Comparison of ENCODE assay signal across 8 cellular contexts in genomic region chr6:25279748-25280616, GRCh38. TPM values are rescaled to one million over a fixed set of nuclear protein-coding genes. Genes with fewer than 3 reads are reported as not detected.
A peak's percentile ranks its signal among the peaks of the same experiment; 100 is the strongest.
DNase-seq lines count a peak whose midpoint lies in the region; ATAC-seq and TF ChIP-seq lines count a peak whose summit lies in the region.

No MANE protein-coding gene starts in this region.

- ATAC-seq in GM18909 (IDR thresholded peaks at IDR 0.05; ENCODE audit: poor library complexity, unreplicated experiment) (peak; percentile 43), GM21529 (IDR thresholded peaks at IDR 0.05; ENCODE audit: unreplicated experiment) (no peak)

- TF ChIP-seq POLR2A in adrenal gland (IDR thresholded peaks at IDR 0.05) = no peak

- H3K27me3 ChIP-seq in adrenal gland = no peaks in the 10 kb centered on the region
- peaks cover 0 to 15% (median 11%) of the 10 kb centered on the region in 3 donors for H3K27me3 ChIP-seq in skeletal muscle tissue (ENCODE audit: control insufficient read depth in 3 of 3, insufficient read depth in 3 of 3, low read length in 3 of 3)

- WGBS in adrenal gland, 4 donors = 2 to 3% (median 3%) methylated on average over 25 to 38 of the region's 38 CpGs

- peaks cover 7 to 21% of the 10 kb centered on the region in 2 donors for H3K4me1 ChIP-seq in adrenal gland (replicated peaks in 1 of 2)
- H3K4me1 ChIP-seq in skeletal muscle tissue (ENCODE audit: control insufficient read depth in 3 of 3, insufficient read depth in 3 of 3, low read length in 3 of 3) = peaks cover 12 to 23% (median 18%) of the 10 kb centered on the region in 3 donors

- H3K27ac ChIP-seq in adrenal gland (peak overlapping the region in 4 of 5 donors; percentile 48 to 89 (median 68)), skeletal muscle tissue (ENCODE audit: low read depth, low read length) (no peak overlapping the region)

- no peak for TF ChIP-seq CTCF in adrenal gland (IDR thresholded peaks at IDR 0.05)

- H3K4me3 ChIP-seq in adrenal gland (peak overlapping the region; percentile 74 to 93 (median 86)), iPS-11a (ENCODE audit: low read depth, low read length) (peak overlapping the region; percentile 87), skeletal muscle tissue (ENCODE audit: low read length in 3 of 3) (peak overlapping the region; percentile 72 to 89 (median 78))

- H3K36me3 ChIP-seq in adrenal gland (replicated peaks in 1 of 2) (no peaks in the 10 kb centered on the region), skeletal muscle tissue (ENCODE audit: control insufficient read depth in 3 of 3, insufficient read depth in 3 of 3, low read length in 3 of 3) (no peaks in the 10 kb centered on the region)

- intact Hi-C loops in adrenal gland (cut with DNase I) = loop anchor here (5.0 kb wide), 2 partner anchors 207 to 212 kb away; no protein-coding TSS in a partner anchor

- DNase-seq in A172 (ENCODE audit: low spot score) (peak; percentile 7), NCI-H748 (lab: John Stamatoyannopoulos, UW; ENCODE audit: unreplicated experiment) (peak; percentile 82), adrenal gland (peak in 3 of 7 donors; percentile 24 to 29 (median 27)), 8988T (no peak)

- H3K9me3 ChIP-seq in adrenal gland (replicated peaks in 1 of 3) (no peaks in the 10 kb centered on the region), skeletal muscle tissue (ENCODE audit: control insufficient read depth in 3 of 3, low read length in 3 of 3) (no peaks in the 10 kb centered on the region)

- peak overlapping the region; percentile 64 to 73 (median 70) for H3K9ac ChIP-seq in skeletal muscle tissue (ENCODE audit: low read depth in 1 of 3, low read length in 3 of 3)

RNA-seq across cellular contexts. Expression of gene CARMIL1, which starts 0.8 kb away (rescaled TPM):
- 11.6 and 12.4 TPM in 2 replicates for total RNA-seq in A172 (2014; rRNA removed; shearing (Covaris generic))
- total RNA-seq in adrenal gland (10 to 100 TPM; 12.0 to 36.2 (median 18.7) TPM), skeletal muscle tissue (4.7 TPM)
- polyA plus RNA-seq in adrenal gland = 10 to 100 TPM in 2 of 3 donors, 1 to 10 TPM in 1; 9.2 to 13.3 (median 13.0) TPM
